14 cellular contexts compared by ENCODE assay signal in the genomic region with DNA sequence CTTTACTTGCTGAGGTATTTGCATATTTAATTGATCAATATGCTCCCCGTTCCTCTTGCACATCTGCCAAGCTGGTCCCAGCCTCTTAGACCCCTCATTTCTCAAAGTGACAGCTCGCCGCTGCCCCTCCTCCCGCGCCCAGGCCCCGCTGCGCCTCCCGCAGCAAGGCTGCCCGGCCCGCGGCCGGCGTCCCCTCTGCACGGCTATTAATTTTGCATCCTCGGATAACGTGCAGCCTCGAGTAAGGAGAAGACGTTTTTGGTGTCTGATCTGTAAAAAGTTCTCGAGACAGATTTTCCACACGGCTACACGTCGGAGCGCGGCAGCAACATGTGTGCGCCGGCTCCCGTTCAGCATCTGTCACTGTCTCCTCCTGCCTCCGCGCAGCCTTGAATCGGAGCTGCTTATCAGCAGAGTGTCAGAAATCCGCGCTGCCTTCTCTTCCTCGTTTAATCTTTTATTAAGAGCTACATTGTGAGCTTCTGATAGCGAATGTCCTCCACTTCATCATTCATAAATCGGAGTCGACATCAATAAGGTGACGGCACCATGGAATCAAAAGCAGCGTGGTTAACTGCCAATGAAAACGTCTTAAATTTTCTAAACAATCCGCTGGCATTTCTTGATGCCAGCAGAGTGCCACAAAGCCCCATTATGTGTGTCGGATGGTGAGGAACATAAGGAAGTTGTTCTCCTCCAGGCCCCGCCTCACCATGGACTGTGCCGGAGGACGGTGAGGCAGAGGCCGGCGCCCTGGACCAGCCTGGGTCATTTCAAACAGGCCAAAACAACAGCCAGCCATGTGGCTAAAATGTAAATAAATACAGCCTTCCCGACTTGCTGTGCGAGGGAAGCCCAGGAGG.
DNase-seq lines count a peak whose midpoint lies in the region; ATAC-seq and TF ChIP-seq lines count a peak whose summit lies in the region.
"Had no signal": no experiment of that assay in that cellular context is flagged by ENCODE, and none has a peak within 500 bp of the region (broad histone marks: within the 10 kb centered on the region; RNA-seq: fewer than 3 reads in every experiment).

No MANE protein-coding gene starts in this region.

- 60 to 71% methylated on average over 48 of the region's 48 CpGs for WGBS in heart right ventricle, 2 donors
- WGBS in endodermal cell (ENCODE audit: insufficient coverage in 1 of 2, insufficient read length in 1 of 2), 2 experiments: 86 to 91% methylated on average over 41 to 48 of the region's 48 CpGs
- WGBS in sigmoid colon, 2 donors: 44 to 69% methylated on average over 48 of the region's 48 CpGs

- H3K9me3 Mint-ChIP-seq in endodermal cell: no peaks in the 10 kb centered on the region
- no peaks in the 10 kb centered on the region for H3K9me3 Mint-ChIP-seq in nephron progenitor cell

- H3K27me3 ChIP-seq in heart right ventricle: no peaks in the 10 kb centered on the region
- H3K27me3 ChIP-seq in endodermal cell (ENCODE audit: control insufficient read depth, insufficient read depth, low read length, poor library complexity, severe bottlenecking): peaks cover 8% of the 10 kb centered on the region
- peaks cover 0 to 39% (median 0%) of the 10 kb centered on the region in 3 donors for H3K27me3 ChIP-seq in sigmoid colon

- H3K36me3 Mint-ChIP-seq in endodermal cell (ENCODE audit: low read depth) (no peaks in the 10 kb centered on the region), nephron progenitor cell (ENCODE audit: low read depth) (peaks cover 9% of the 10 kb centered on the region)

- ATAC-seq in left ventricle myocardium superior (peak; percentile 25), heart right ventricle (no peak), GM18519 (IDR thresholded peaks at IDR 0.05; ENCODE audit: low FRiP score, unreplicated experiment) (no peak)
- ATAC-seq: PC-3 had no signal

- H3K4me3 ChIP-seq in heart right ventricle (no peak overlapping the region), endodermal cell (ENCODE audit: low read length) (no peak overlapping the region), sigmoid colon (no peak overlapping the region)
- H3K4me3 ChIP-seq: SK-N-MC had no signal

- H3K4me1 ChIP-seq in heart right ventricle: peaks cover 2 to 38% (median 12%) of the 10 kb centered on the region in 9 donors
- peaks cover 4% of the 10 kb centered on the region for H3K4me1 ChIP-seq in endodermal cell (ENCODE audit: control insufficient read depth, insufficient read depth, low read length)
- H3K4me1 ChIP-seq in sigmoid colon: no peaks in the 10 kb centered on the region

- H3K27ac ChIP-seq in heart right ventricle (no peak overlapping the region), endodermal cell (ENCODE audit: low read depth, low read length) (peak overlapping the region; percentile 81), sigmoid colon (no peak overlapping the region)
- H3K27ac ChIP-seq: SK-N-MC had no signal

- intact Hi-C loops in left ventricle myocardium superior (cut with micrococcal nuclease): no loop called here
- intact Hi-C loops in heart right ventricle (cut with DNase I): loop anchor here in 2 of 10 donors (5.0 to 10.0 kb wide), 2 partner anchors 38 to 46 kb away; no protein-coding TSS in a partner anchor
- intact Hi-C loops in sigmoid colon (cut with DNase I): no loop called here

- H3K27ac Mint-ChIP-seq in endodermal cell (no peak overlapping the region), nephron progenitor cell (peak overlapping the region; percentile 36)

- H3K9me3 ChIP-seq in heart right ventricle: no peaks in the 10 kb centered on the region
- H3K9me3 ChIP-seq in endodermal cell (ENCODE audit: control insufficient read depth, low read length): no peaks in the 10 kb centered on the region
- H3K9me3 ChIP-seq in sigmoid colon: no peaks in the 10 kb centered on the region

- H3K36me3 ChIP-seq in heart right ventricle: peaks cover 0 to 14% (median 0%) of the 10 kb centered on the region in 9 donors
- no peaks in the 10 kb centered on the region for H3K36me3 ChIP-seq in endodermal cell (ENCODE audit: control insufficient read depth, insufficient read depth, low read length)
- no peaks in the 10 kb centered on the region for H3K36me3 ChIP-seq in sigmoid colon

- H3K4me1 Mint-ChIP-seq in endodermal cell: peaks cover 26% of the 10 kb centered on the region
- peaks cover 73% of the 10 kb centered on the region for H3K4me1 Mint-ChIP-seq in nephron progenitor cell

- H3K4me3 Mint-ChIP-seq in endodermal cell (no peak overlapping the region), nephron progenitor cell (no peak overlapping the region)

- no peak for TF ChIP-seq CTCF in heart right ventricle (IDR thresholded peaks at IDR 0.05)
- TF ChIP-seq CTCF in endodermal cell (conservative IDR thresholded peaks at IDR 0.05): no peak
- TF ChIP-seq CTCF in nephron progenitor cell (IDR thresholded peaks at IDR 0.05): no peak
- TF ChIP-seq CTCF in sigmoid colon (IDR thresholded peaks at IDR 0.05): no peak

- TF ChIP-seq EP300 in sigmoid colon (IDR thresholded peaks at IDR 0.05): no peak

- no peak overlapping the region for H3K9ac ChIP-seq in endodermal cell (ENCODE audit: extremely low read depth, low read length, poor library complexity, severe bottlenecking)

- peaks cover 5% of the 10 kb centered on the region for H3K27me3 Mint-ChIP-seq in endodermal cell (ENCODE audit: insufficient read depth)
- peaks cover 5% of the 10 kb centered on the region for H3K27me3 Mint-ChIP-seq in nephron progenitor cell (ENCODE audit: low read depth, poor library complexity)

- no peak for TF ChIP-seq POLR2A in sigmoid colon (IDR thresholded peaks at IDR 0.05)

- DNase-seq in left ventricle myocardium superior (no peak), heart right ventricle (no peak), endodermal cell (no peak), nephron progenitor cell (no peak), NCI-H345 (lab: John Stamatoyannopoulos, UW) (no peak), sigmoid colon (no peak), HuH-7.5 (ENCODE audit: low spot score) (no peak)
- DNase-seq: COR-L47, DMS153, EL, HCEC 1CT, PC-3 had no signal
